16 cellular contexts compared by ENCODE assay signal in the genomic region with DNA sequence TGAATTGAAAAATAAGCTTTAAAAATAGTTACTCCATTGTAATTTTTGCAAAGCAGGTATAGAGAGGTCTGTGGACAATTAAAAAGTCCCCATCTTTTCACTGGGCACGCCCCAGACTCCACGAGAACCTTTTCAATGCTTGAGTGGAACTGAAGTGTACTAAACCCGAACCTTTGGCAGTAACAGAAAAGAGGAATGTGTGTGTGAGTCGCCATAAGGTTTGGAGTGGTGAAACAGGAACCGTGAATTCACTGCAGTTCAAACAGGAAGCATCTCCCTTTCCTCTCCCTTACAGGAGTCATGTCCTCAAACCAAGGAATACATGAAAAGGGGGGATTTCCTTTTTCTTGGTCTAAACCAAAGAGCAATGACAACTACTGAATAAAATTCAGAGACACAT. TPM values are rescaled to one million over a fixed set of nuclear protein-coding genes. Genes with fewer than 3 reads are reported as not detected.
DNase-seq lines count a peak whose midpoint lies in the region; ATAC-seq, FAIRE-seq and TF ChIP-seq lines count a peak whose summit lies in the region.
"Had no signal": no experiment of that assay in that cellular context is flagged by ENCODE, and none has a peak within 500 bp of the region (broad histone marks: within the 10 kb centered on the region; RNA-seq: fewer than 3 reads in every experiment).

No MANE protein-coding gene starts in this region.

- H2BK12ac ChIP-seq in mesenchymal stem cell (ENCODE audit: low read length in 2 of 2) = no peak overlapping the region

- peaks cover 16% of the 10 kb centered on the region for H3K4me1 ChIP-seq in BLaER1
- peaks cover 4% of the 10 kb centered on the region for H3K4me1 ChIP-seq in BE2C
- H3K4me1 ChIP-seq in mesenchymal stem cell (ENCODE audit: control insufficient read depth, insufficient read depth, low read depth, low read length) = peaks cover 5% of the 10 kb centered on the region

- H3K27me3 Mint-ChIP-seq in mesothelial cell of epicardium (ENCODE audit: low read depth) = no peaks in the 10 kb centered on the region
- H3K27me3 Mint-ChIP-seq: stimulated activated naive B cell treated with anti-CD40 and anti-IgM and Interleukin-4, amounts not matched to agents 10 μg/mL and 1 μg/mL and 100 μg/mL, for 72 hours had no signal

- H3K27me3 ChIP-seq in BLaER1 (no peaks in the 10 kb centered on the region), BE2C (no peaks in the 10 kb centered on the region), mesenchymal stem cell (ENCODE audit: control insufficient read depth in 1 of 2, insufficient read depth in 1 of 2, low read length in 2 of 2) (no peaks in the 10 kb centered on the region)
- H3K27me3 ChIP-seq: cardiac muscle cell had no signal

- H4K8ac ChIP-seq in mesenchymal stem cell (ENCODE audit: low read length) = no peak overlapping the region

- H2AK5ac ChIP-seq in mesenchymal stem cell (ENCODE audit: low read length, severe bottlenecking) = no peak overlapping the region

- no peak for ATAC-seq in GM19463 (IDR thresholded peaks at IDR 0.05; ENCODE audit: unreplicated experiment)

- no peak overlapping the region for H3K23ac ChIP-seq in mesenchymal stem cell (ENCODE audit: low read length in 2 of 2)

- H3K36me3 ChIP-seq in BLaER1 = peaks cover 28% of the 10 kb centered on the region
- no peaks in the 10 kb centered on the region; the same call in 1 of the 2 replicates for H3K36me3 ChIP-seq in BE2C
- H3K36me3 ChIP-seq in mesenchymal stem cell (ENCODE audit: control insufficient read depth in 1 of 2, insufficient read depth in 2 of 2, low read depth in 1 of 2, low read length in 2 of 2) = peaks cover 4 to 18% of the 10 kb centered on the region in 2 experiments
- H3K36me3 ChIP-seq: cardiac muscle cell had no signal

- no peak overlapping the region for H3K18ac ChIP-seq in mesenchymal stem cell (ENCODE audit: low read depth in 1 of 2, low read length in 2 of 2)

- H3K4me2 ChIP-seq in BLaER1 (peak overlapping the region; percentile 32), mesenchymal stem cell (ENCODE audit: low read length, poor library complexity, severe bottlenecking) (no peak overlapping the region)

- 82% methylated on average over 3 of the region's 5 CpGs for WGBS in mesenchymal stem cell

- no peak overlapping the region for H2BK15ac ChIP-seq in mesenchymal stem cell (ENCODE audit: low read depth, poor library complexity, severe bottlenecking)

- H3K9ac ChIP-seq in BLaER1 (no peak overlapping the region), mesenchymal stem cell (ENCODE audit: low read length) (no peak overlapping the region)

- H4K91ac ChIP-seq in mesenchymal stem cell (ENCODE audit: low read length) = no peak overlapping the region

- H2BK5ac ChIP-seq in mesenchymal stem cell (ENCODE audit: low read depth, low read length, poor library complexity, severe bottlenecking) = no peak overlapping the region

- H3K27ac ChIP-seq in BLaER1 = no peak overlapping the region
- no peak overlapping the region for H3K27ac ChIP-seq in mesenchymal stem cell (ENCODE audit: low read length, poor library complexity, severe bottlenecking)
- H3K27ac ChIP-seq: cardiac muscle cell, epithelial cell of prostate had no signal

- DNase-seq in Kasumi-1 (lab: John Stamatoyannopoulos, UW) = peak; percentile 52 to 75
- DNase-seq in RCC 7860 (ENCODE audit: low spot score) = peak; percentile 53
- peak; percentile 13 for DNase-seq in fibroblast of the aortic adventitia (ENCODE audit: low read depth)
- DNase-seq in BE2C = no peak
- DNase-seq in mesothelial cell of epicardium (ENCODE audit: low spot score in 2 of 2, unreplicated experiment in 2 of 2) = no peak
- DNase-seq in mesenchymal stem cell = no peak
- DNase-seq: activated CD4-positive, alpha-beta T cell treated with anti-CD3 and anti-CD28 coated beads, Interleukin-2, amount 50 U/mL, for 1 hour; activated effector memory CD4-positive, alpha-beta T cell treated with Interleukin-2 at 50 U/mL for 16 hours; NK-92 treated with Interleukin-12 subunit alpha and Interleukin-12 subunit beta, amount 100 ng/mL, for 24 hours; stimulated activated CD4-positive, alpha-beta T cell treated with anti-CD3 and anti-CD28 coated beads, Interleukin-2, amount 100 ng/mL, for 48 hours; stimulated activated naive B cell treated with anti-CD40 and anti-IgM and Interleukin-4, amounts not matched to agents 10 μg/mL and 1 μg/mL and 100 μg/mL, for 72 hours had no signal

- TF ChIP-seq CTCF in fibroblast of the aortic adventitia (IDR thresholded peaks at IDR 0.05; ENCODE audit: insufficient read depth, low read length) (no peak), BE2C (IDR thresholded peaks at IDR 0.05; ENCODE audit: low read depth, low read length) (no peak), mesothelial cell of epicardium (IDR thresholded peaks at IDR 0.05; ENCODE audit: unreplicated experiment) (no peak)

- 0 out of 2 replicates have a peak, but pooled peaks cover 5% of the 10 kb centered on the region for H4K20me1 ChIP-seq in BLaER1

- H3K79me1 ChIP-seq in mesenchymal stem cell (replicated peaks; ENCODE audit: low read length, poor library complexity, severe bottlenecking) = peaks cover 10% of the 10 kb centered on the region

- H3K14ac ChIP-seq in mesenchymal stem cell (ENCODE audit: low read length in 2 of 2) = no peak overlapping the region

- H3K36me3 Mint-ChIP-seq in mesothelial cell of epicardium = peaks cover 6% of the 10 kb centered on the region

- no peaks in the 10 kb centered on the region for H3K4me1 Mint-ChIP-seq in mesothelial cell of epicardium

- no peak overlapping the region for H3K4me3 Mint-ChIP-seq in mesothelial cell of epicardium
- H3K4me3 Mint-ChIP-seq: stimulated activated naive B cell treated with anti-CD40 and anti-IgM and Interleukin-4, amounts not matched to agents 10 μg/mL and 1 μg/mL and 100 μg/mL, for 72 hours had no signal

- no peak overlapping the region for H2BK120ac ChIP-seq in mesenchymal stem cell (ENCODE audit: low read depth, low read length)

- peaks cover 1% of the 10 kb centered on the region for H3K9me3 Mint-ChIP-seq in mesothelial cell of epicardium
- H3K9me3 Mint-ChIP-seq: stimulated activated naive B cell treated with anti-CD40 and anti-IgM and Interleukin-4, amounts not matched to agents 10 μg/mL and 1 μg/mL and 100 μg/mL, for 72 hours had no signal

- H2AFZ ChIP-seq in mesenchymal stem cell (ENCODE audit: low read depth, low read length) = no peak overlapping the region

- no peak overlapping the region for H3K4me3 ChIP-seq in BLaER1
- no peak overlapping the region for H3K4me3 ChIP-seq in fibroblast of the aortic adventitia (ENCODE audit: low read depth, low read length)
- no peak overlapping the region for H3K4me3 ChIP-seq in BE2C (ENCODE audit: low read depth, low read length)
- H3K4me3 ChIP-seq in mesenchymal stem cell (ENCODE audit: insufficient read depth in 1 of 2, low read depth in 1 of 2, low read length in 2 of 2) = no peak overlapping the region
- H3K4me3 ChIP-seq: cardiac muscle cell had no signal

- H3K9me3 ChIP-seq in BLaER1 = no peaks in the 10 kb centered on the region
- no peaks in the 10 kb centered on the region for H3K9me3 ChIP-seq in BE2C
- no peaks in the 10 kb centered on the region for H3K9me3 ChIP-seq in mesenchymal stem cell (ENCODE audit: control insufficient read depth, low read length)

- FAIRE-seq in RCC 7860 (lab: Jason Lieb, UNC) = peak; percentile 77
- FAIRE-seq: G401.6 had no signal

- H3K4ac ChIP-seq in mesenchymal stem cell (ENCODE audit: low read depth in 1 of 2, low read length in 2 of 2) = no peak overlapping the region

- H3K27ac Mint-ChIP-seq in mesothelial cell of epicardium = no peak overlapping the region
- H3K27ac Mint-ChIP-seq: stimulated activated naive B cell treated with anti-CD40 and anti-IgM and Interleukin-4, amounts not matched to agents 10 μg/mL and 1 μg/mL and 100 μg/mL, for 72 hours had no signal

RNA-seq across cellular contexts. Expression of a gene that starts 23.2 kb away (rescaled TPM):
- 89.5 and 161 TPM in 2 replicates for total RNA-seq in fibroblast of the aortic adventitia (ENCODE audit: low replicate concordance)
- 305 TPM for polyA plus RNA-seq in BE2C (2012; ENCODE audit: insufficient read depth, insufficient read length, low read depth)
- 115 to 129 TPM (median 120 TPM) in 3 replicates for total RNA-seq in mesothelial cell of epicardium
- polyA plus RNA-seq in mesenchymal stem cell (2013, experiment 1 of 2) = 478 TPM
- polyA plus RNA-seq in mesenchymal stem cell (2013, experiment 2 of 2) = 487 TPM

RNA-seq across cellular contexts. Expression of a gene that starts 47.0 kb away (rescaled TPM):
- total RNA-seq in fibroblast of the aortic adventitia (ENCODE audit: low replicate concordance) = 14.1 and 20.5 TPM in 2 replicates
- polyA plus RNA-seq in BE2C (2012; ENCODE audit: insufficient read depth, insufficient read length, low read depth) = 8.0 TPM
- 24.9 to 28.8 TPM (median 26.6 TPM) in 3 replicates for total RNA-seq in mesothelial cell of epicardium
- 4.1 TPM for polyA plus RNA-seq in mesenchymal stem cell (2013, experiment 1 of 2)
- polyA plus RNA-seq in mesenchymal stem cell (2013, experiment 2 of 2) = 4.2 TPM

Comparison
In these comparisons a context has a peak if more than half of its experiments do, and no peak if none do; other contexts are left out.
1. DNase-seq: peak in Kasumi-1 (2 of 2), RCC 7860 (single experiment) and fibroblast of the aortic adventitia (single experiment); none in BE2C (single experiment), mesothelial cell of epicardium (0 of 2) and mesenchymal stem cell (single experiment).